ENCODE assay signal across 1 cellular context in genomic region chr11:7019500-7020182, GRCh38.
TF ChIP-seq lines count a peak whose summit lies in the region.

No MANE protein-coding gene starts in this region.

TF ChIP-seq in HepG2, 621 proteins besides CTCF, POLR2A, EP300 and RAD21 (continued from another document):
- no peak for TF ChIP-seq SNAPC4 (CRISPR knock-in tag; IDR thresholded peaks at IDR 0.05)
- TF ChIP-seq SP1 (IDR thresholded peaks at IDR 0.05): no peak
- TF ChIP-seq SP1 (CRISPR knock-in tag; IDR thresholded peaks at IDR 0.05): no peak
- no peak for TF ChIP-seq FOXM1 (CRISPR knock-in tag; IDR thresholded peaks at IDR 0.05)
- TF ChIP-seq, protein P1, sequence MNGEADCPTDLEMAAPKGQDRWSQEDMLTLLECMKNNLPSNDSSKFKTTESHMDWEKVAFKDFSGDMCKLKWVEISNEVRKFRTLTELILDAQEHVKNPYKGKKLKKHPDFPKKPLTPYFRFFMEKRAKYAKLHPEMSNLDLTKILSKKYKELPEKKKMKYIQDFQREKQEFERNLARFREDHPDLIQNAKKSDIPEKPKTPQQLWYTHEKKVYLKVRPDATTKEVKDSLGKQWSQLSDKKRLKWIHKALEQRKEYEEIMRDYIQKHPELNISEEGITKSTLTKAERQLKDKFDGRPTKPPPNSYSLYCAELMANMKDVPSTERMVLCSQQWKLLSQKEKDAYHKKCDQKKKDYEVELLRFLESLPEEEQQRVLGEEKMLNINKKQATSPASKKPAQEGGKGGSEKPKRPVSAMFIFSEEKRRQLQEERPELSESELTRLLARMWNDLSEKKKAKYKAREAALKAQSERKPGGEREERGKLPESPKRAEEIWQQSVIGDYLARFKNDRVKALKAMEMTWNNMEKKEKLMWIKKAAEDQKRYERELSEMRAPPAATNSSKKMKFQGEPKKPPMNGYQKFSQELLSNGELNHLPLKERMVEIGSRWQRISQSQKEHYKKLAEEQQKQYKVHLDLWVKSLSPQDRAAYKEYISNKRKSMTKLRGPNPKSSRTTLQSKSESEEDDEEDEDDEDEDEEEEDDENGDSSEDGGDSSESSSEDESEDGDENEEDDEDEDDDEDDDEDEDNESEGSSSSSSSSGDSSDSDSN (CRISPR knock-in tag; IDR thresholded peaks at IDR 0.05): peak; percentile 40; the same call in 1 of the 2 replicates
- no peak for TF ChIP-seq TEF (CRISPR knock-in tag; IDR thresholded peaks at IDR 0.05)
- TF ChIP-seq PRDM15 (CRISPR knock-in tag; IDR thresholded peaks at IDR 0.05): no peak
- no peak for TF ChIP-seq ZBTB42 (CRISPR knock-in tag; IDR thresholded peaks at IDR 0.05)
- TF ChIP-seq ZFP37 (CRISPR knock-in tag; IDR thresholded peaks at IDR 0.05; ENCODE audit: borderline replicate concordance): no peak
- TF ChIP-seq ZHX1 (CRISPR knock-in tag; IDR thresholded peaks at IDR 0.05; ENCODE audit: low read depth): no peak
- TF ChIP-seq MTF1 (CRISPR knock-in tag; IDR thresholded peaks at IDR 0.05): no peak
- TF ChIP-seq TFDP1 (CRISPR knock-in tag; IDR thresholded peaks at IDR 0.05; ENCODE audit: borderline replicate concordance): no peak
- TF ChIP-seq ZNF672 (CRISPR knock-in tag; IDR thresholded peaks at IDR 0.05): no peak
